In genomic region chr7:76086070-76086469, GRCh38 we compare ENCODE assay signal across 23 cellular contexts. TPM values are rescaled to one million over a fixed set of nuclear protein-coding genes. Genes with fewer than 3 reads are reported as not detected.
DNase-seq lines count a peak whose midpoint lies in the region; ATAC-seq and TF ChIP-seq lines count a peak whose summit lies in the region.
"Had no signal": no experiment of that assay in that cellular context is flagged by ENCODE, and none has a peak within 500 bp of the region (broad histone marks: within the 10 kb centered on the region; RNA-seq: fewer than 3 reads in every experiment).

No MANE protein-coding gene starts in this region.

- H3K9me3 Mint-ChIP-seq in WTC11 = no peaks in the 10 kb centered on the region
- H3K9me3 Mint-ChIP-seq: activated CD4-positive, alpha-beta T cell treated with anti-CD3 and anti-CD28 coated beads, Interleukin-2, amount 10 ng/mL, durations not matched to agents 24 days and 14 days; natural killer cell had no signal

- in situ Hi-C loops in GM13976 (cut with MboI; ENCODE audit: low sequenced_read_pairs, unreplicated experiment) = no loop called here

- no peaks in the 10 kb centered on the region for H3K36me3 Mint-ChIP-seq in WTC11
- H3K36me3 Mint-ChIP-seq: CD4-positive, CD25-positive, alpha-beta regulatory T cell; natural killer cell had no signal

- TF ChIP-seq CTCF in WTC11 (IDR thresholded peaks at IDR 0.05) (no peak), fibroblast of the aortic adventitia (IDR thresholded peaks at IDR 0.05; ENCODE audit: insufficient read depth, low read length) (no peak), GM13976 (IDR thresholded peaks at IDR 0.05; ENCODE audit: borderline replicate concordance, control extremely low read depth, extremely low read depth, insufficient read depth, missing control alignments) (no peak)

- CTCF ChIA-PET in WTC11 (lab: Charles Lee) = interaction anchor here (1.0 kb wide), 1 partner anchor 17 kb away, joined by 3 read pairs; no protein-coding TSS in a partner anchor

- H3K4me1 Mint-ChIP-seq in WTC11 = peaks cover 2% of the 10 kb centered on the region; the same call in 1 of the 2 replicates
- H3K4me1 Mint-ChIP-seq: activated CD4-positive, alpha-beta T cell treated with anti-CD3 and anti-CD28 coated beads, Interleukin-2, amount 10 ng/mL, durations not matched to agents 24 days and 14 days; CD4-positive, CD25-positive, alpha-beta regulatory T cell; natural killer cell had no signal

- H3K4me3 ChIP-seq in fibroblast of the aortic adventitia (ENCODE audit: low read depth, low read length) = no peak overlapping the region
- H3K4me3 ChIP-seq: pancreas, tibial artery had no signal

- H3K4me3 Mint-ChIP-seq in WTC11 = no peak overlapping the region
- H3K4me3 Mint-ChIP-seq: activated CD4-positive, alpha-beta T cell treated with anti-CD3 and anti-CD28 coated beads, Interleukin-2, amount 10 ng/mL, durations not matched to agents 24 days and 14 days; CD4-positive, CD25-positive, alpha-beta regulatory T cell; natural killer cell had no signal

- DNase-seq in Daoy (ENCODE audit: low read depth) (peak; percentile 52), LHCN-M2 (ENCODE audit: low read depth) (peak; percentile 67), WTC11 (ENCODE audit: low spot score) (no peak), fibroblast of the aortic adventitia (ENCODE audit: low read depth) (peak; percentile 28), GM13976 (ENCODE audit: low spot score) (no peak), NCI-H1694 (lab: John Stamatoyannopoulos, UW) (no peak)
- no peak for DNase-seq in activated effector memory CD4-positive, alpha-beta T cell treated with anti-CD3 and anti-CD28 coated beads, Interleukin-2, amount 50 U/mL, for 16 hours
- DNase-seq: activated CD4-positive, alpha-beta T cell treated with anti-CD3 and anti-CD28 coated beads, Interleukin-2, amount 10 ng/mL, durations not matched to agents 24 days and 14 days; activated CD8-positive, alpha-beta memory T cell treated with anti-CD3 and anti-CD28 coated beads, Interleukin-2, amount 50 U/mL, for 48 hours; activated effector memory CD4-positive, alpha-beta T cell treated with Interleukin-2 at 50 U/mL for 16 hours; CD4-positive, CD25-positive, alpha-beta regulatory T cell; Kasumi-1; natural killer cell; NCI-H1105 treated with DMSO at 0.1 percent for 48 hours; NCI-H2107; NCI-H526; pancreas; Right ventricle myocardium superior; stimulated activated naive CD4-positive, alpha-beta T cell treated with Interleukin-2 at 50 U/mL for 16 hours; T-helper 1 cell; tibial artery had no signal

- no peak for ATAC-seq in WTC11
- no peak for ATAC-seq in HG03460 (IDR thresholded peaks at IDR 0.05; ENCODE audit: unreplicated experiment)
- ATAC-seq: natural killer cell, pancreas, sciatic nerve had no signal

- H3K27me3 Mint-ChIP-seq in WTC11 (ENCODE audit: low read depth) = no peaks in the 10 kb centered on the region
- H3K27me3 Mint-ChIP-seq: activated CD4-positive, alpha-beta T cell treated with anti-CD3 and anti-CD28 coated beads, Interleukin-2, amount 10 ng/mL, durations not matched to agents 24 days and 14 days had no signal

- POLR2A ChIA-PET in WTC11 (lab: Charles Lee) = interaction anchor here (0.6 kb wide), 1 partner anchor 221 kb away, joined by 3 read pairs; no protein-coding TSS in a partner anchor

- peak overlapping the region; percentile 42; the same call in 1 of the 2 replicates for H3K27ac Mint-ChIP-seq in WTC11
- H3K27ac Mint-ChIP-seq: activated CD4-positive, alpha-beta T cell treated with anti-CD3 and anti-CD28 coated beads, Interleukin-2, amount 10 ng/mL, durations not matched to agents 24 days and 14 days; CD4-positive, CD25-positive, alpha-beta regulatory T cell; natural killer cell had no signal

TF ChIP-seq in WTC11, 78 proteins besides CTCF, POLR2A, EP300 and RAD21:
- no peak for TF ChIP-seq FOXK1 (CRISPR knock-in tag; IDR thresholded peaks at IDR 0.05)
- TF ChIP-seq NFE2L1 (CRISPR knock-in tag; IDR thresholded peaks at IDR 0.05) = no peak
- TF ChIP-seq ZBTB21 (CRISPR knock-in tag; IDR thresholded peaks at IDR 0.05; ENCODE audit: borderline replicate concordance) = no peak

RNA-seq across cellular contexts. Expression of gene MDH2, which starts 38.2 kb away (rescaled TPM):
- 70.3 and 97.0 TPM in 2 replicates for total RNA-seq in Daoy (2014; rRNA removed; shearing (Covaris generic))
- total RNA-seq in LHCN-M2 (2014; rRNA removed) (103 and 104 TPM in 2 replicates), WTC11 (2021) (298 to 333 TPM (median 313 TPM) in 3 replicates), fibroblast of the aortic adventitia (ENCODE audit: low replicate concordance) (38.3 and 43.8 TPM in 2 replicates)
- polyA plus RNA-seq in LHCN-M2 (2012) = 252 TPM

RNA-seq across cellular contexts. Expression of gene STYXL1, which starts 38.3 kb away (rescaled TPM):
- total RNA-seq in Daoy (2014; rRNA removed; shearing (Covaris generic)) = 85.9 and 109 TPM in 2 replicates
- total RNA-seq in LHCN-M2 (2014; rRNA removed) = 52.5 and 56.7 TPM in 2 replicates
- 57.0 TPM for polyA plus RNA-seq in LHCN-M2 (2012)
- total RNA-seq in WTC11 (2021) = 21.3 to 28.2 TPM (median 27.8 TPM) in 3 replicates
- total RNA-seq in fibroblast of the aortic adventitia (ENCODE audit: low replicate concordance) = 22.2 and 33.2 TPM in 2 replicates

Comparison
In these comparisons a context has a peak if more than half of its experiments do, and no peak if none do; other contexts are left out.
1. DNase-seq: peak in Daoy (single experiment), LHCN-M2 (single experiment) and fibroblast of the aortic adventitia (single experiment); none in WTC11 (single experiment), GM13976 (single experiment), NCI-H1694 (single experiment) and activated effector memory CD4-positive, alpha-beta T cell treated with anti-CD3 and anti-CD28 coated beads, Interleukin-2, amount 50 U/mL, for 16 hours (single experiment).